8 cellular contexts compared by ENCODE assay signal in genomic region chr11:95150977-95151684, GRCh38.
DNase-seq lines count a peak whose midpoint lies in the region; ATAC-seq and FAIRE-seq lines count a peak whose summit lies in the region.

No MANE protein-coding gene starts in this region.

- no peaks in the 10 kb centered on the region for H3K9me3 ChIP-seq in mesodermal cell (ENCODE audit: control insufficient read depth, low read length)

- peak overlapping the region; percentile 96 for H3K27ac ChIP-seq in mesodermal cell (ENCODE audit: low read depth, low read length, severe bottlenecking)

- DNase-seq in C1 segment of cervical spinal cord (lab: John Stamatoyannopoulos, UW) (peak; percentile 50 to 91 (median 86)), GM19239 (ENCODE audit: insufficient read length, low spot score) (peak; percentile 73), NCI-H774 (lab: John Stamatoyannopoulos, UW) (peak; percentile 84)
- DNase-seq in activated CD8-positive, alpha-beta memory T cell treated with anti-CD3 and anti-CD28 coated beads, Interleukin-2, amount 50 U/mL, for 1 hour (ENCODE audit: extremely low read depth) = peak; percentile 90
- peak; percentile 65 for DNase-seq in stimulated activated CD8-positive, alpha-beta memory T cell treated with anti-CD3 and anti-CD28 coated beads, Interleukin-15, amount 100 ng/mL, for 24 hours (ENCODE audit: low read depth)

- H3K36me3 ChIP-seq in mesodermal cell (ENCODE audit: control insufficient read depth, insufficient read depth, low read length) = no peaks in the 10 kb centered on the region

- peaks cover 48% of the 10 kb centered on the region for H3K4me1 ChIP-seq in mesodermal cell (ENCODE audit: control insufficient read depth, insufficient read depth, low read length, poor library complexity, severe bottlenecking)

- no peak for FAIRE-seq in GM19239 (lab: Jason Lieb, UNC)
- FAIRE-seq in endometrium (lab: Jason Lieb, UNC) = peak; percentile 63

- H3K4me3 ChIP-seq in mesodermal cell (ENCODE audit: extremely low read depth, insufficient read depth, low read length, poor library complexity, severe bottlenecking) = peak overlapping the region; percentile 55

- ATAC-seq in HG03442 (IDR thresholded peaks at IDR 0.05; ENCODE audit: unreplicated experiment) = peak; percentile 85

- WGBS in mesodermal cell (ENCODE audit: insufficient coverage in 2 of 2), 2 experiments = 1% methylated on average over 48 to 53 of the region's 53 CpGs

Comparison
In these comparisons a context has a peak if more than half of its experiments do, and no peak if none do; other contexts are left out.
1. Peak in every context shown above with its lines: DNase-seq, ATAC-seq, H3K4me3 ChIP-seq and H3K27ac ChIP-seq.